17 cellular contexts compared by ENCODE assay signal in the genomic region with DNA sequence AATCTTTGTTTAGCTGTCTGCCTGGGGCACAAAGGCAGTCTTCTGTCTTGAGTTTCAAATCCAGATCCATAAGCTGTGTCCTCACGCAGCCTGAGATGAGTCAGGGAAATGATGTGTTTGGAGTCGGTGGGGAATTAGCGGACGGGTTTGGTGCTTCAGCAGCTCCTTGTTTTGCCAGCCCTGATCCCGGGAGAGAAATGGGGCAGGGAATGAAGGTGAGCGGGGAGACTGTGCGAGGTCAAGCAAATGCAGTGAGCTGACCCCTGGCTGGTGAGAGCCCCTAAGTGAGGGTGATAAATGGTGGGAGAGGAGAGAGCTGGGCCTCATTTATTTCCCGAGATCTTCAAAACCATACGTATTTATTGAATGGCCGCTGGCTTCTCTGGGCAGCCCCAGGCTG. TPM values are rescaled to one million over a fixed set of nuclear protein-coding genes. Genes with fewer than 3 reads are reported as not detected.
A peak's percentile ranks its signal among the peaks of the same experiment; 100 is the strongest.
DNase-seq lines count a peak whose midpoint lies in the region; ATAC-seq and TF ChIP-seq lines count a peak whose summit lies in the region.
"Had no signal": no experiment of that assay in that cellular context is flagged by ENCODE, and none has a peak within 500 bp of the region (broad histone marks: within the 10 kb centered on the region; RNA-seq: fewer than 3 reads in every experiment).

No MANE protein-coding gene starts in this region.

- H3K36me3 ChIP-seq in Peyer's patch: no peaks in the 10 kb centered on the region
- no peaks in the 10 kb centered on the region for H3K36me3 ChIP-seq in upper lobe of right lung

- H3K27ac ChIP-seq in Peyer's patch: peak overlapping the region in 2 of 4 donors; percentile 38 to 75
- no peak overlapping the region for H3K27ac ChIP-seq in upper lobe of right lung

- no peak for TF ChIP-seq CTCF in Peyer's patch (IDR thresholded peaks at IDR 0.05)
- TF ChIP-seq CTCF in upper lobe of right lung (IDR thresholded peaks at IDR 0.05): no peak
- no peak for TF ChIP-seq CTCF in GM13976 (IDR thresholded peaks at IDR 0.05; ENCODE audit: borderline replicate concordance, control extremely low read depth, extremely low read depth, insufficient read depth, missing control alignments)

- no peaks in the 10 kb centered on the region for H3K27me3 ChIP-seq in Peyer's patch
- H3K27me3 ChIP-seq in upper lobe of right lung: no peaks in the 10 kb centered on the region

- in situ Hi-C loops in GM13976 (cut with MboI; ENCODE audit: low sequenced_read_pairs, unreplicated experiment): no loop called here

- H3K4me1 ChIP-seq in Peyer's patch (peaks cover 0 to 33% (median 2%) of the 10 kb centered on the region in 4 donors), upper lobe of right lung (peaks cover 6% of the 10 kb centered on the region)

- no peak overlapping the region for H3K4me3 ChIP-seq in Peyer's patch
- no peak overlapping the region for H3K4me3 ChIP-seq in upper lobe of right lung
- H3K4me3 ChIP-seq: K562 had no signal

- TF ChIP-seq POLR2A in Peyer's patch (IDR thresholded peaks at IDR 0.05): no peak

- intact Hi-C loops in cardiac septum (cut with DNase I) (no loop called here), left cardiac atrium (cut with DNase I) (no loop called here), upper lobe of right lung (cut with DNase I) (no loop called here)

- DNase-seq in cardiac septum (ENCODE audit: low spot score): peak; percentile 74
- DNase-seq in left cardiac atrium: no peak
- peak in 2 of 3 donors; percentile 44 to 47 for DNase-seq in Peyer's patch
- peak; percentile 86 for DNase-seq in foreskin melanocyte
- DNase-seq in upper lobe of right lung: peak; percentile 61
- DNase-seq in germinal center (ENCODE audit: low spot score): no peak
- DNase-seq in GM13976 (ENCODE audit: low spot score): no peak
- DNase-seq: CD4-positive, alpha-beta T cell; DND-41; NCI-H1092 treated with DMSO at 0.1 percent for 48 hours; NCI-H1694 treated with DMSO at 0.1 percent for 48 hours; NCI-H69; PC-3; SK-N-SH had no signal

- no peak for ATAC-seq in left cardiac atrium
- ATAC-seq in upper lobe of right lung: no peak
- no peak for ATAC-seq in HG03520 (IDR thresholded peaks at IDR 0.05; ENCODE audit: unreplicated experiment)
- ATAC-seq: HCT116, K562, PC-3 had no signal

- H3K9me3 ChIP-seq in Peyer's patch: no peaks in the 10 kb centered on the region
- no peaks in the 10 kb centered on the region for H3K9me3 ChIP-seq in upper lobe of right lung
- H3K9me3 ChIP-seq: SK-N-SH had no signal

RNA-seq across cellular contexts. Expression of gene DUSP22, which starts 21.6 kb away (rescaled TPM):
- total RNA-seq in cardiac septum (49.2 TPM), left cardiac atrium (10 to 100 TPM; 53.9 to 57.4 TPM), Peyer's patch (10 to 100 TPM; 34.7 to 75.9 (median 48.5) TPM), upper lobe of right lung (61.2 TPM)

Comparison
In these comparisons a context has a peak if more than half of its experiments do, and no peak if none do; other contexts are left out.
1. DNase-seq: peak in cardiac septum (single experiment), Peyer's patch (2 of 3), foreskin melanocyte (single experiment) and upper lobe of right lung (single experiment); none in left cardiac atrium (single experiment), germinal center (single experiment) and GM13976 (single experiment).